Comparison of ENCODE assay signal across 1 cellular context in genomic region chr1:66732407-66733166, GRCh38.
TF ChIP-seq lines count a peak whose summit lies in the region.

No MANE protein-coding gene starts in this region.

TF ChIP-seq in SK-N-SH treated with all-trans-retinoic acid at 6 μM for 48 hours, 23 proteins besides CTCF, POLR2A, EP300 and RAD21 (continued from another document):
- no peak for TF ChIP-seq PATZ1 (CRISPR knock-in tag; IDR thresholded peaks at IDR 0.05; ENCODE audit: borderline replicate concordance)
